In genomic region chr1:203555484-203556046, GRCh38 we compare ENCODE assay signal across 10 cellular contexts.
DNase-seq lines count a peak whose midpoint lies in the region; ATAC-seq and TF ChIP-seq lines count a peak whose summit lies in the region.
"Had no signal": no experiment of that assay in that cellular context is flagged by ENCODE, and none has a peak within 500 bp of the region (broad histone marks: within the 10 kb centered on the region; RNA-seq: fewer than 3 reads in every experiment).

No MANE protein-coding gene starts in this region.

- H3K9me3 Mint-ChIP-seq in progenitor cell of endocrine pancreas (ENCODE audit: low read depth): no peaks in the 10 kb centered on the region

- H3K27ac ChIP-seq in heart left ventricle: peak overlapping the region; percentile 69 to 98 (median 92)
- peak overlapping the region; percentile 94 for H3K27ac ChIP-seq in left ventricle myocardium inferior (replicated peaks)
- H3K27ac ChIP-seq in aorta (ENCODE audit: low read depth in 1 of 2, low read length in 2 of 2): peak overlapping the region; percentile 93 to 96

- H3K4me3 Mint-ChIP-seq in progenitor cell of endocrine pancreas (ENCODE audit: low read depth): no peak overlapping the region

- no peak for TF ChIP-seq POLR2A in heart left ventricle (IDR thresholded peaks at IDR 0.05)

- ATAC-seq in heart left ventricle: no peak
- ATAC-seq in left cardiac atrium: no peak
- ATAC-seq in aorta (ENCODE audit: low FRiP score): no peak

- H3K27me3 ChIP-seq in heart left ventricle (no peaks in the 10 kb centered on the region), left ventricle myocardium inferior (ENCODE audit: low read depth) (no peaks in the 10 kb centered on the region), aorta (ENCODE audit: control insufficient read depth in 1 of 2, insufficient read depth in 2 of 2, low read length in 1 of 2) (no peaks in the 10 kb centered on the region)

- peaks cover 17% of the 10 kb centered on the region for H3K4me1 Mint-ChIP-seq in progenitor cell of endocrine pancreas (ENCODE audit: low read depth)

- peaks cover 0 to 83% (median 39%) of the 10 kb centered on the region in 12 donors for H3K4me1 ChIP-seq in heart left ventricle
- peaks cover 84% of the 10 kb centered on the region for H3K4me1 ChIP-seq in left ventricle myocardium inferior
- peaks cover 3 to 8% of the 10 kb centered on the region in 2 donors for H3K4me1 ChIP-seq in aorta (ENCODE audit: control insufficient read depth in 1 of 2, insufficient read depth in 2 of 2, low read length in 2 of 2)

- in situ Hi-C loops in GM13976 (cut with MboI; ENCODE audit: low sequenced_read_pairs, unreplicated experiment): no loop called here
- in situ Hi-C loops in G401 (cut with HindIII; ENCODE audit: low sequenced_read_pairs): no loop called here

- H3K27me3 Mint-ChIP-seq in progenitor cell of endocrine pancreas: peaks cover 34% of the 10 kb centered on the region

- TF ChIP-seq CTCF in heart left ventricle (IDR thresholded peaks at IDR 0.05) (no peak), left ventricle myocardium inferior (IDR thresholded peaks at IDR 0.05; ENCODE audit: borderline replicate concordance) (no peak), progenitor cell of endocrine pancreas (IDR thresholded peaks at IDR 0.05; ENCODE audit: unreplicated experiment) (no peak), GM13976 (IDR thresholded peaks at IDR 0.05; ENCODE audit: borderline replicate concordance, control extremely low read depth, extremely low read depth, insufficient read depth, missing control alignments) (no peak)

- 44 to 64% (median 53%) methylated on average over 9 of the region's 9 CpGs for WGBS in heart left ventricle, 4 donors
- 38% methylated on average over 9 of the region's 9 CpGs for WGBS in aorta, 2 donors

- H3K27ac Mint-ChIP-seq in progenitor cell of endocrine pancreas: peak overlapping the region; percentile 85

- H3K4me3 ChIP-seq in heart left ventricle (peak overlapping the region; percentile 2 to 56 (median 38)), left ventricle myocardium inferior (peak overlapping the region; percentile 64), aorta (ENCODE audit: low read length in 2 of 2) (no peak overlapping the region)

- H3K36me3 Mint-ChIP-seq in progenitor cell of endocrine pancreas (ENCODE audit: insufficient read depth): no peaks in the 10 kb centered on the region

- intact Hi-C loops in heart left ventricle (cut with DNase I) (loop anchor here in 9 of 10 donors (2.0 to 5.0 kb wide), 6 partner anchors 33 to 73 kb away; no protein-coding TSS in a partner anchor), left cardiac atrium (cut with DNase I) (loop anchor here in 1 of 2 donors (2.0 to 5.0 kb wide), 2 partner anchors 42 to 47 kb away; no protein-coding TSS in a partner anchor), left ventricle myocardium inferior (cut with micrococcal nuclease) (no loop called here), aorta (cut with DNase I) (loop anchor here (2.0 to 5.0 kb wide), 3 partner anchors 48 to 137 kb away; no protein-coding TSS in a partner anchor)

- H3K9me3 ChIP-seq in heart left ventricle (no peaks in the 10 kb centered on the region), left ventricle myocardium inferior (replicated peaks) (no peaks in the 10 kb centered on the region), aorta (ENCODE audit: control insufficient read depth, low read length) (no peaks in the 10 kb centered on the region)

- H3K36me3 ChIP-seq in heart left ventricle (no peaks in the 10 kb centered on the region), left ventricle myocardium inferior (no peaks in the 10 kb centered on the region), aorta (ENCODE audit: control insufficient read depth in 1 of 2, insufficient read depth in 2 of 2, low read length in 1 of 2) (no peaks in the 10 kb centered on the region)

- peak in 3 of 5 donors; percentile 27 to 35 (median 27) for DNase-seq in heart left ventricle
- no peak for DNase-seq in left cardiac atrium
- DNase-seq in left ventricle myocardium inferior: no peak
- no peak for DNase-seq in progenitor cell of endocrine pancreas (ENCODE audit: low spot score, unreplicated experiment)
- DNase-seq in aorta: no peak
- DNase-seq in AG08396 (ENCODE audit: low spot score): no peak
- DNase-seq in GM13976 (ENCODE audit: low spot score): no peak
- DNase-seq in G401 (ENCODE audit: low spot score): no peak
- DNase-seq: NCI-H1105, OCI-M1 had no signal

Comparison
In these comparisons a context has a peak if more than half of its experiments do, and no peak if none do; other contexts are left out.
1. DNase-seq: peak in heart left ventricle (3 of 5); none in left cardiac atrium (single experiment), left ventricle myocardium inferior (single experiment), progenitor cell of endocrine pancreas (single experiment), aorta (0 of 2), AG08396 (single experiment), GM13976 (single experiment) and G401 (single experiment).
2. H3K4me3 ChIP-seq: peak in heart left ventricle (12 of 12) and left ventricle myocardium inferior (single experiment); none in aorta (0 of 2).
3. Peak in every context shown above with its lines, with median percentiles within 50 percentile points of each other: H3K27ac ChIP-seq.